29 cellular contexts compared by ENCODE assay signal in genomic region chr5:168707646-168708300, GRCh38.
"Had no signal": no experiment of that assay in that cellular context is flagged by ENCODE, and none has a peak within 500 bp of the region (broad histone marks: within the 10 kb centered on the region; RNA-seq: fewer than 3 reads in every experiment).

No MANE protein-coding gene starts in this region.

- H3K36me3 ChIP-seq: neutrophil, ovary, suprapubic skin had no signal

- DNase-seq: activated CD4-positive, alpha-beta T cell treated with anti-CD3 and anti-CD28 coated beads for 36 hours; activated CD4-positive, CD25-positive, alpha-beta regulatory T cell; activated CD8-positive, alpha-beta T cell treated with anti-CD3 and anti-CD28 coated beads, Interleukin-2, amount 10 ng/mL, durations not matched to agents 7 days and 5 days; activated gamma-delta T cell treated with Interleukin-2 at 50 U/mL for 16 hours; activated naive CD8-positive, alpha-beta T cell treated with anti-CD3 and anti-CD28 coated beads, Interleukin-2, amount 50 U/mL, for 24 hours; activated T-cell treated with anti-CD3 and anti-CD28 coated beads, Interleukin-2, amount 50 U/mL, for 1 hour; amygdala; cortex of kidney; effector memory CD8-positive, alpha-beta T cell; left cardiac atrium; mammary epithelial cell; midbrain; naive thymus-derived CD4-positive, alpha-beta T cell; ovary; stimulated activated CD4-positive, alpha-beta T cell treated with anti-CD3 and anti-CD28 coated beads, Interleukin-1b, Interleukin-23, amount 100 ng/mL, for 48 hours; stimulated activated CD4-positive, alpha-beta T cell treated with anti-CD3 and anti-CD28 coated beads, Interleukin-4, amount 100 ng/mL, for 4 hours; stimulated activated CD8-positive, alpha-beta memory T cell treated with anti-CD3 and anti-CD28 coated beads, Interleukin-4, amount 100 ng/mL, for 48 hours; stimulated activated naive B cell treated with anti-CD40 and anti-IgM and Interleukin-4, amounts not matched to agents 10 μg/mL and 1 μg/mL and 100 μg/mL, for 72 hours had no signal

- H2AFZ ChIP-seq: hepatocyte had no signal

- H3K36me3 Mint-ChIP-seq: activated naive CD4-positive, alpha-beta T cell treated with anti-CD3 and anti-CD28 coated beads, Interleukin-2, amount 50 U/mL, for 24 hours; naive thymus-derived CD4-positive, alpha-beta T cell; stimulated activated naive B cell treated with anti-CD40 and anti-IgM and Interleukin-4, amounts not matched to agents 10 μg/mL and 1 μg/mL and 100 μg/mL, for 72 hours had no signal

- H3K9me3 ChIP-seq: gastroesophageal sphincter, neutrophil, ovary, right atrium auricular region, suprapubic skin, tibial artery had no signal

- H3K27ac Mint-ChIP-seq: activated CD8-positive, alpha-beta T cell treated with anti-CD3 and anti-CD28 coated beads, Interleukin-2, amount 10 ng/mL, durations not matched to agents 7 days and 5 days; activated naive CD4-positive, alpha-beta T cell treated with anti-CD3 and anti-CD28 coated beads, Interleukin-2, amount 50 U/mL, for 24 hours; activated naive CD8-positive, alpha-beta T cell treated with anti-CD3 and anti-CD28 coated beads, Interleukin-2, amount 50 U/mL, for 24 hours; effector memory CD8-positive, alpha-beta T cell; naive thymus-derived CD4-positive, alpha-beta T cell; stimulated activated naive B cell treated with anti-CD40 and anti-IgM and Interleukin-4, amounts not matched to agents 10 μg/mL and 1 μg/mL and 100 μg/mL, for 72 hours had no signal

- H3K4me3 Mint-ChIP-seq: activated CD4-positive, alpha-beta T cell treated with anti-CD3 and anti-CD28 coated beads for 36 hours; activated CD8-positive, alpha-beta T cell treated with anti-CD3 and anti-CD28 coated beads, Interleukin-2, amount 10 ng/mL, durations not matched to agents 7 days and 5 days; activated naive CD4-positive, alpha-beta T cell treated with anti-CD3 and anti-CD28 coated beads, Interleukin-2, amount 50 U/mL, for 24 hours; activated naive CD8-positive, alpha-beta T cell treated with anti-CD3 and anti-CD28 coated beads, Interleukin-2, amount 50 U/mL, for 24 hours; central memory CD8-positive, alpha-beta T cell; effector memory CD8-positive, alpha-beta T cell; naive thymus-derived CD4-positive, alpha-beta T cell; stimulated activated naive B cell treated with anti-CD40 and anti-IgM and Interleukin-4, amounts not matched to agents 10 μg/mL and 1 μg/mL and 100 μg/mL, for 72 hours had no signal

- H3K9me3 Mint-ChIP-seq: activated naive CD4-positive, alpha-beta T cell treated with anti-CD3 and anti-CD28 coated beads, Interleukin-2, amount 50 U/mL, for 24 hours; activated naive CD8-positive, alpha-beta T cell treated with anti-CD3 and anti-CD28 coated beads, Interleukin-2, amount 50 U/mL, for 24 hours; central memory CD8-positive, alpha-beta T cell; effector memory CD8-positive, alpha-beta T cell; naive thymus-derived CD4-positive, alpha-beta T cell; stimulated activated naive B cell treated with anti-CD40 and anti-IgM and Interleukin-4, amounts not matched to agents 10 μg/mL and 1 μg/mL and 100 μg/mL, for 72 hours had no signal

- H3K4me3 ChIP-seq: gastroesophageal sphincter, hepatocyte, ovary, right atrium auricular region, smooth muscle cell, suprapubic skin, tibial artery had no signal

- FAIRE-seq: endothelial cell of umbilical vein, keratinocyte had no signal

- H3K79me2 ChIP-seq: hepatocyte had no signal

- H3K4me1 ChIP-seq: gastroesophageal sphincter, suprapubic skin had no signal

- H3K27me3 Mint-ChIP-seq: activated CD4-positive, alpha-beta T cell treated with anti-CD3 and anti-CD28 coated beads for 36 hours; activated naive CD4-positive, alpha-beta T cell treated with anti-CD3 and anti-CD28 coated beads, Interleukin-2, amount 50 U/mL, for 24 hours; central memory CD8-positive, alpha-beta T cell; stimulated activated naive B cell treated with anti-CD40 and anti-IgM and Interleukin-4, amounts not matched to agents 10 μg/mL and 1 μg/mL and 100 μg/mL, for 72 hours had no signal

- ATAC-seq: activated CD4-positive, alpha-beta T cell treated with anti-CD3 and anti-CD28 coated beads for 36 hours; activated CD8-positive, alpha-beta T cell treated with anti-CD3 and anti-CD28 coated beads, Interleukin-2, amount 10 ng/mL, durations not matched to agents 7 days and 5 days; activated naive CD8-positive, alpha-beta T cell treated with anti-CD3 and anti-CD28 coated beads, Interleukin-2, amount 50 U/mL, for 24 hours; effector memory CD8-positive, alpha-beta T cell; gastroesophageal sphincter; left cardiac atrium; naive thymus-derived CD4-positive, alpha-beta T cell; stimulated activated naive B cell treated with anti-CD40 and anti-IgM and Interleukin-4, amounts not matched to agents 10 μg/mL and 1 μg/mL and 100 μg/mL, for 72 hours had no signal

- H3K4me1 Mint-ChIP-seq: activated naive CD4-positive, alpha-beta T cell treated with anti-CD3 and anti-CD28 coated beads, Interleukin-2, amount 50 U/mL, for 24 hours; activated naive CD8-positive, alpha-beta T cell treated with anti-CD3 and anti-CD28 coated beads, Interleukin-2, amount 50 U/mL, for 24 hours; central memory CD8-positive, alpha-beta T cell; naive thymus-derived CD4-positive, alpha-beta T cell; stimulated activated naive B cell treated with anti-CD40 and anti-IgM and Interleukin-4, amounts not matched to agents 10 μg/mL and 1 μg/mL and 100 μg/mL, for 72 hours had no signal

- H3K4me2 ChIP-seq: hepatocyte, smooth muscle cell had no signal

- H3K27me3 ChIP-seq: gastroesophageal sphincter, hepatocyte, neutrophil, ovary, right atrium auricular region, suprapubic skin, tibial artery had no signal

- H3K27ac ChIP-seq: gastroesophageal sphincter, hepatocyte, neutrophil, ovary, right atrium auricular region, suprapubic skin, tibial artery had no signal
